1 cellular context compared by ENCODE assay signal in the genomic region with DNA sequence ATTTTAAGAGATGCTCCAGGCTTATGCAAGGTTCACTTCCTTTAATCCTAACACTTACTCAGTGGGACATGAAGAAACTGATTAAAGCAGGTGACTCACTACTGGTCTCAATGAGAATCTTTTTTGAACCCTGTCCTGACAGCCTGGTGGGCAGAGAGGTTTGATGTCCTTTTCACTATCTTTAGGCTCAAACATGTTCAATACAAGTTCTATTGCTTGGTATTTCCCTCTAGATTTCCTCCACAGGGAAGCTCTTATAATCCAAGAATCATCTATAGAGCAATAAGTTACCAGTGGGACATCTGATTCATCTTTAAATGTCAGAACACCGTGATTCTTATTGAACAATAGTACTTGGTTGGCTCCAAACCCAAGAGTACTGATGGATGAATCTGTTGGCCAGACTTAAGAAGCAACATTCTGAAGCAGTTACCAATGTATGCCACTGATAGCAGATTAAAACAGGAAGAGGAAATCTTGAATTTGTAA.
TF ChIP-seq lines count a peak whose summit lies in the region.

No MANE protein-coding gene starts in this region.

TF ChIP-seq in GM23338, 12 proteins besides CTCF, POLR2A, EP300 and RAD21 (continued from another document):
- TF ChIP-seq ZNF462 (CRISPR knock-in tag; IDR thresholded peaks at IDR 0.05): no peak
- TF ChIP-seq JUNB (IDR thresholded peaks at IDR 0.05; ENCODE audit: unreplicated experiment): no peak
